1 cellular context compared by ENCODE assay signal in the genomic region with DNA sequence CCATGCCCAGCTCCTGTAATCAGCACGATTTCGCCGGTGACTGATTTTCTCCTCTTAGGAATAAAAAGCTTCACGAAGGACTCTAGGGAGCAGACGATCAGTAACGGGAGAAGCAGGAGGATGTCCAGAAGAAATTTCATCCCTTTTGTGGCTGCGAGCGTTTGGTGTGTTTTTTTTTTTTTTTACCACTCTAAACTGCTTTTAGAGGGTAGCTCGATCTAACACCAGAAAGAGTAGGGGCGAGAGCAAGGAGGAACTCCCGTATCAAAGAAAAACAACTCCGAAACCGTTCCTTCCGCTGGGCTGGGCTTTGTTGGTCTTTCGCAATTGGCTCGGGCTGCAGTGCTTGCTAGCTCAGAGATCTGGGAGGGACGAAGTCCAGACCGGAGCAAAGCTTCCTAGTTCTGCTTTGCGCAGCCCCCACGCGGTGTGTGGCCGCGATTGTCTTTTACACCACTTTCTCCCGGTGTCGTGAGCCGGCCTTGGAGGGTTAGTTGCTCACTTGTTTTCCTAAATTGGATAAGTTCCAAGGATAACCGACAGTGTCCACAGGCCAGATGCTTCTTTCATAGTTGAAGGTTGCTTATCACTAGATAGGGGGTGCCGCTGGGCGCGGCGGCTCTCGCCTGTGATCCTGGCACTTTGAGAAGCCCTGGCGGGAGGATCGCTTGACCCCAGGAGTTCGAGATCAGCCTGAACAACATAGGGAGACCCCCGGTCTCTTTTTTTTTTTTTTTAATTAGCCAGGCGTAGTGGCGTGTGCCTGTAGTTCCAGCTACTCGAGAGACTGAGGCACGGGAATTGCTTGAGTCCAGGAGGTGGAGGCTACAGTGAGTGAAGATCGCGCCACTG.
TF ChIP-seq lines count a peak whose summit lies in the region.

A gene with protein sequence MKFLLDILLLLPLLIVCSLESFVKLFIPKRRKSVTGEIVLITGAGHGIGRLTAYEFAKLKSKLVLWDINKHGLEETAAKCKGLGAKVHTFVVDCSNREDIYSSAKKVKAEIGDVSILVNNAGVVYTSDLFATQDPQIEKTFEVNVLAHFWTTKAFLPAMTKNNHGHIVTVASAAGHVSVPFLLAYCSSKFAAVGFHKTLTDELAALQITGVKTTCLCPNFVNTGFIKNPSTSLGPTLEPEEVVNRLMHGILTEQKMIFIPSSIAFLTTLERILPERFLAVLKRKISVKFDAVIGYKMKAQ (minus strand): TSS at position 258 of the 852 bp plus-strand sequence. CDS start 118 bp downstream, at position 140.

TF ChIP-seq in HepG2, 621 proteins besides CTCF, POLR2A, EP300 and RAD21 (continued from another document and continues in another):
- TF ChIP-seq, protein P1, sequence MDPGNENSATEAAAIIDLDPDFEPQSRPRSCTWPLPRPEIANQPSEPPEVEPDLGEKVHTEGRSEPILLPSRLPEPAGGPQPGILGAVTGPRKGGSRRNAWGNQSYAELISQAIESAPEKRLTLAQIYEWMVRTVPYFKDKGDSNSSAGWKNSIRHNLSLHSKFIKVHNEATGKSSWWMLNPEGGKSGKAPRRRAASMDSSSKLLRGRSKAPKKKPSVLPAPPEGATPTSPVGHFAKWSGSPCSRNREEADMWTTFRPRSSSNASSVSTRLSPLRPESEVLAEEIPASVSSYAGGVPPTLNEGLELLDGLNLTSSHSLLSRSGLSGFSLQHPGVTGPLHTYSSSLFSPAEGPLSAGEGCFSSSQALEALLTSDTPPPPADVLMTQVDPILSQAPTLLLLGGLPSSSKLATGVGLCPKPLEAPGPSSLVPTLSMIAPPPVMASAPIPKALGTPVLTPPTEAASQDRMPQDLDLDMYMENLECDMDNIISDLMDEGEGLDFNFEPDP (CRISPR knock-in tag; conservative IDR thresholded peaks at IDR 0.05): no peak
- TF ChIP-seq POLR2AphosphoS5 (IDR thresholded peaks at IDR 0.05; ENCODE audit: low read depth, low read length): peak; percentile 83
- TF ChIP-seq, protein P2, sequence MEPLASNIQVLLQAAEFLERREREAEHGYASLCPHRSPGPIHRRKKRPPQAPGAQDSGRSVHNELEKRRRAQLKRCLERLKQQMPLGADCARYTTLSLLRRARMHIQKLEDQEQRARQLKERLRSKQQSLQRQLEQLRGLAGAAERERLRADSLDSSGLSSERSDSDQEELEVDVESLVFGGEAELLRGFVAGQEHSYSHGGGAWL (CRISPR knock-in tag; IDR thresholded peaks at IDR 0.05): 0 out of 2 replicates have a peak, but pooled peaks have one; percentile 29
- TF ChIP-seq, protein P3, sequence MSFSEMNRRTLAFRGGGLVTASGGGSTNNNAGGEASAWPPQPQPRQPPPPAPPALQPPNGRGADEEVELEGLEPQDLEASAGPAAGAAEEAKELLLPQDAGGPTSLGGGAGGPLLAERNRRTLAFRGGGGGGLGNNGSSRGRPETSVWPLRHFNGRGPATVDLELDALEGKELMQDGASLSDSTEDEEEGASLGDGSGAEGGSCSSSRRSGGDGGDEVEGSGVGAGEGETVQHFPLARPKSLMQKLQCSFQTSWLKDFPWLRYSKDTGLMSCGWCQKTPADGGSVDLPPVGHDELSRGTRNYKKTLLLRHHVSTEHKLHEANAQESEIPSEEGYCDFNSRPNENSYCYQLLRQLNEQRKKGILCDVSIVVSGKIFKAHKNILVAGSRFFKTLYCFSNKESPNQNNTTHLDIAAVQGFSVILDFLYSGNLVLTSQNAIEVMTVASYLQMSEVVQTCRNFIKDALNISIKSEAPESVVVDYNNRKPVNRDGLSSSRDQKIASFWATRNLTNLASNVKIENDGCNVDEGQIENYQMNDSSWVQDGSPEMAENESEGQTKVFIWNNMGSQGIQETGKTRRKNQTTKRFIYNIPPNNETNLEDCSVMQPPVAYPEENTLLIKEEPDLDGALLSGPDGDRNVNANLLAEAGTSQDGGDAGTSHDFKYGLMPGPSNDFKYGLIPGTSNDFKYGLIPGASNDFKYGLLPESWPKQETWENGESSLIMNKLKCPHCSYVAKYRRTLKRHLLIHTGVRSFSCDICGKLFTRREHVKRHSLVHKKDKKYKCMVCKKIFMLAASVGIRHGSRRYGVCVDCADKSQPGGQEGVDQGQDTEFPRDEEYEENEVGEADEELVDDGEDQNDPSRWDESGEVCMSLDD (CRISPR knock-in tag; IDR thresholded peaks at IDR 0.05; ENCODE audit: borderline replicate concordance): no peak
- TF ChIP-seq, protein P4, sequence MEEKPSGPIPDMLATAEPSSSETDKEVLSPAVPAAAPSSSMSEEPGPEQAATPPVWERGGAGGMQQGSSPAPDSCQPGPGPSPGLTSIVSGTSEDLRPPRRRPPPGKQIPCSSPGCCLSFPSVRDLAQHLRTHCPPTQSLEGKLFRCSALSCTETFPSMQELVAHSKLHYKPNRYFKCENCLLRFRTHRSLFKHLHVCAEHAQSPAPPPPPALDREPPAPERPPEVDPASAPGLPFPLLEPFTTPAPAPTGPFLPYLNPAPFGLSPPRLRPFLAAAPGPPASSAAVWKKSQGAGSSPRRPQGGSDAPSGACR (CRISPR knock-in tag; IDR thresholded peaks at IDR 0.05): peak; percentile 89; the same call in 1 of the 2 replicates
- TF ChIP-seq, protein P5, sequence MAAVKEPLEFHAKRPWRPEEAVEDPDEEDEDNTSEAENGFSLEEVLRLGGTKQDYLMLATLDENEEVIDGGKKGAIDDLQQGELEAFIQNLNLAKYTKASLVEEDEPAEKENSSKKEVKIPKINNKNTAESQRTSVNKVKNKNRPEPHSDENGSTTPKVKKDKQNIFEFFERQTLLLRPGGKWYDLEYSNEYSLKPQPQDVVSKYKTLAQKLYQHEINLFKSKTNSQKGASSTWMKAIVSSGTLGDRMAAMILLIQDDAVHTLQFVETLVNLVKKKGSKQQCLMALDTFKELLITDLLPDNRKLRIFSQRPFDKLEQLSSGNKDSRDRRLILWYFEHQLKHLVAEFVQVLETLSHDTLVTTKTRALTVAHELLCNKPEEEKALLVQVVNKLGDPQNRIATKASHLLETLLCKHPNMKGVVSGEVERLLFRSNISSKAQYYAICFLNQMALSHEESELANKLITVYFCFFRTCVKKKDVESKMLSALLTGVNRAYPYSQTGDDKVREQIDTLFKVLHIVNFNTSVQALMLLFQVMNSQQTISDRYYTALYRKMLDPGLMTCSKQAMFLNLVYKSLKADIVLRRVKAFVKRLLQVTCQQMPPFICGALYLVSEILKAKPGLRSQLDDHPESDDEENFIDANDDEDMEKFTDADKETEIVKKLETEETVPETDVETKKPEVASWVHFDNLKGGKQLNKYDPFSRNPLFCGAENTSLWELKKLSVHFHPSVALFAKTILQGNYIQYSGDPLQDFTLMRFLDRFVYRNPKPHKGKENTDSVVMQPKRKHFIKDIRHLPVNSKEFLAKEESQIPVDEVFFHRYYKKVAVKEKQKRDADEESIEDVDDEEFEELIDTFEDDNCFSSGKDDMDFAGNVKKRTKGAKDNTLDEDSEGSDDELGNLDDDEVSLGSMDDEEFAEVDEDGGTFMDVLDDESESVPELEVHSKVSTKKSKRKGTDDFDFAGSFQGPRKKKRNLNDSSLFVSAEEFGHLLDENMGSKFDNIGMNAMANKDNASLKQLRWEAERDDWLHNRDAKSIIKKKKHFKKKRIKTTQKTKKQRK (IDR thresholded peaks at IDR 0.05; ENCODE audit: low read length): no peak
- TF ChIP-seq, protein P6, sequence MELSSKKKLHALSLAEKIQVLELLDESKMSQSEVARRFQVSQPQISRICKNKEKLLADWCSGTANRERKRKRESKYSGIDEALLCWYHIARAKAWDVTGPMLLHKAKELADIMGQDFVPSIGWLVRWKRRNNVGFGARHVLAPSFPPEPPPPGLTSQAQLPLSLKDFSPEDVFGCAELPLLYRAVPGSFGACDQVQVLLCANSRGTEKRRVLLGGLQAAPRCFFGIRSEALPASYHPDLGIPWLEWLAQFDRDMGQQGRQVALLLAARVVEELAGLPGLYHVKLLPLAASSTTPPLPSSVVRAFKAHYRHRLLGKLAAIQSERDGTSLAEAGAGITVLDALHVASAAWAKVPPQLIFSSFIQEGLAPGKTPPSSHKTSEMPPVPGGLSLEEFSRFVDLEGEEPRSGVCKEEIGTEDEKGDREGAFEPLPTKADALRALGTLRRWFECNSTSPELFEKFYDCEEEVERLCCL (CRISPR knock-in tag; IDR thresholded peaks at IDR 0.05; ENCODE audit: borderline replicate concordance): no peak
- TF ChIP-seq ZNF614 (CRISPR knock-in tag; IDR thresholded peaks at IDR 0.05; ENCODE audit: borderline replicate concordance): peak; percentile 64; the same call in 1 of the 2 replicates
- TF ChIP-seq BRD4 (CRISPR knock-in tag; IDR thresholded peaks at IDR 0.05): peak; percentile 54
- TF ChIP-seq KLF16 (CRISPR knock-in tag; IDR thresholded peaks at IDR 0.05): peak in 1 of 2 experiments; percentile 87; a peak in 2 of 4 replicates
- TF ChIP-seq IRF2 (CRISPR knock-in tag; IDR thresholded peaks at IDR 0.05): peak; percentile 90
- TF ChIP-seq ZNF180 (CRISPR knock-in tag; IDR thresholded peaks at IDR 0.05; ENCODE audit: borderline replicate concordance, low read depth): no peak
- peak; percentile 80 for TF ChIP-seq PHF21A (CRISPR knock-in tag; IDR thresholded peaks at IDR 0.05)
- peak; percentile 65 for TF ChIP-seq GABPB1 (CRISPR knock-in tag; IDR thresholded peaks at IDR 0.05)
- peak; percentile 83; the same call in 1 of the 2 replicates for TF ChIP-seq GFI1 (CRISPR knock-in tag; IDR thresholded peaks at IDR 0.05; ENCODE audit: borderline replicate concordance)
- peak; percentile 72 for TF ChIP-seq HMG20B (CRISPR knock-in tag; conservative IDR thresholded peaks at IDR 0.05)
- TF ChIP-seq DMAP1 (CRISPR knock-in tag; IDR thresholded peaks at IDR 0.05): peak; percentile 86
- peak; percentile 47 for TF ChIP-seq MED8 (CRISPR knock-in tag; IDR thresholded peaks at IDR 0.05; ENCODE audit: insufficient replicate concordance)
- no peak for TF ChIP-seq ZNF263 (CRISPR knock-in tag; IDR thresholded peaks at IDR 0.05)
- TF ChIP-seq SRF (IDR thresholded peaks at IDR 0.05; ENCODE audit: low read depth, low read length): no peak
- TF ChIP-seq ATF7 (IDR thresholded peaks at IDR 0.05): no peak
- peak; percentile 33; the same call in 1 of the 2 replicates for TF ChIP-seq ATF7 (CRISPR knock-in tag; IDR thresholded peaks at IDR 0.05)
- TF ChIP-seq, protein P7, sequence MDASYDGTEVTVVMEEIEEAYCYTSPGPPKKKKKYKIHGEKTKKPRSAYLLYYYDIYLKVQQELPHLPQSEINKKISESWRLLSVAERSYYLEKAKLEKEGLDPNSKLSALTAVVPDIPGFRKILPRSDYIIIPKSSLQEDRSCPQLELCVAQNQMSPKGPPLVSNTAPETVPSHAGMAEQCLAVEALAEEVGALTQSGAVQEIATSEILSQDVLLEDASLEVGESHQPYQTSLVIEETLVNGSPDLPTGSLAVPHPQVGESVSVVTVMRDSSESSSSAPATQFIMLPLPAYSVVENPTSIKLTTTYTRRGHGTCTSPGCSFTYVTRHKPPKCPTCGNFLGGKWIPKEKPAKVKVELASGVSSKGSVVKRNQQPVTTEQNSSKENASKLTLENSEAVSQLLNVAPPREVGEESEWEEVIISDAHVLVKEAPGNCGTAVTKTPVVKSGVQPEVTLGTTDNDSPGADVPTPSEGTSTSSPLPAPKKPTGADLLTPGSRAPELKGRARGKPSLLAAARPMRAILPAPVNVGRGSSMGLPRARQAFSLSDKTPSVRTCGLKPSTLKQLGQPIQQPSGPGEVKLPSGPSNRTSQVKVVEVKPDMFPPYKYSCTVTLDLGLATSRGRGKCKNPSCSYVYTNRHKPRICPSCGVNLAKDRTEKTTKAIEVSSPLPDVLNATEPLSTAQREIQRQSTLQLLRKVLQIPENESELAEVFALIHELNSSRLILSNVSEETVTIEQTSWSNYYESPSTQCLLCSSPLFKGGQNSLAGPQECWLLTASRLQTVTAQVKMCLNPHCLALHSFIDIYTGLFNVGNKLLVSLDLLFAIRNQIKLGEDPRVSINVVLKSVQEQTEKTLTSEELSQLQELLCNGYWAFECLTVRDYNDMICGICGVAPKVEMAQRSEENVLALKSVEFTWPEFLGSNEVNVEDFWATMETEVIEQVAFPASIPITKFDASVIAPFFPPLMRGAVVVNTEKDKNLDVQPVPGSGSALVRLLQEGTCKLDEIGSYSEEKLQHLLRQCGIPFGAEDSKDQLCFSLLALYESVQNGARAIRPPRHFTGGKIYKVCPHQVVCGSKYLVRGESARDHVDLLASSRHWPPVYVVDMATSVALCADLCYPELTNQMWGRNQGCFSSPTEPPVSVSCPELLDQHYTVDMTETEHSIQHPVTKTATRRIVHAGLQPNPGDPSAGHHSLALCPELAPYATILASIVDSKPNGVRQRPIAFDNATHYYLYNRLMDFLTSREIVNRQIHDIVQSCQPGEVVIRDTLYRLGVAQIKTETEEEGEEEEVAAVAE (CRISPR knock-in tag; IDR thresholded peaks at IDR 0.05; ENCODE audit: borderline replicate concordance): peak; percentile 77; the same call in 1 of the 2 replicates
- TF ChIP-seq SP5 (CRISPR knock-in tag; IDR thresholded peaks at IDR 0.05; ENCODE audit: borderline replicate concordance, low read depth): peak; percentile 53; the same call in 1 of the 2 replicates
- peak; percentile 64; the same call in 1 of the 2 replicates for TF ChIP-seq ZNF274 (CRISPR knock-in tag; IDR thresholded peaks at IDR 0.05)
- TF ChIP-seq ZKSCAN1 (IDR thresholded peaks at IDR 0.05; ENCODE audit: low read length): no peak
- TF ChIP-seq, protein P8, sequence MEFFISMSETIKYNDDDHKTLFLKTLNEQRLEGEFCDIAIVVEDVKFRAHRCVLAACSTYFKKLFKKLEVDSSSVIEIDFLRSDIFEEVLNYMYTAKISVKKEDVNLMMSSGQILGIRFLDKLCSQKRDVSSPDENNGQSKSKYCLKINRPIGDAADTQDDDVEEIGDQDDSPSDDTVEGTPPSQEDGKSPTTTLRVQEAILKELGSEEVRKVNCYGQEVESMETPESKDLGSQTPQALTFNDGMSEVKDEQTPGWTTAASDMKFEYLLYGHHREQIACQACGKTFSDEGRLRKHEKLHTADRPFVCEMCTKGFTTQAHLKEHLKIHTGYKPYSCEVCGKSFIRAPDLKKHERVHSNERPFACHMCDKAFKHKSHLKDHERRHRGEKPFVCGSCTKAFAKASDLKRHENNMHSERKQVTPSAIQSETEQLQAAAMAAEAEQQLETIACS (CRISPR knock-in tag; IDR thresholded peaks at IDR 0.05): no peak
- peak; percentile 93 for TF ChIP-seq MED1 (CRISPR knock-in tag; IDR thresholded peaks at IDR 0.05)
- no peak for TF ChIP-seq ZNF101 (CRISPR knock-in tag; IDR thresholded peaks at IDR 0.05; ENCODE audit: borderline replicate concordance, low read depth)
- no peak for TF ChIP-seq CHCHD3 (CRISPR knock-in tag; IDR thresholded peaks at IDR 0.05)
- TF ChIP-seq ZFP41 (CRISPR knock-in tag; IDR thresholded peaks at IDR 0.05; ENCODE audit: borderline replicate concordance): no peak
- TF ChIP-seq SKI (IDR thresholded peaks at IDR 0.05; ENCODE audit: partially characterized antibody): peak; percentile 57
- TF ChIP-seq TAF1 (CRISPR knock-in tag; IDR thresholded peaks at IDR 0.05): peak; percentile 78
- no peak for TF ChIP-seq ZNF562 (CRISPR knock-in tag; IDR thresholded peaks at IDR 0.05; ENCODE audit: borderline replicate concordance)
- TF ChIP-seq, protein P9, sequence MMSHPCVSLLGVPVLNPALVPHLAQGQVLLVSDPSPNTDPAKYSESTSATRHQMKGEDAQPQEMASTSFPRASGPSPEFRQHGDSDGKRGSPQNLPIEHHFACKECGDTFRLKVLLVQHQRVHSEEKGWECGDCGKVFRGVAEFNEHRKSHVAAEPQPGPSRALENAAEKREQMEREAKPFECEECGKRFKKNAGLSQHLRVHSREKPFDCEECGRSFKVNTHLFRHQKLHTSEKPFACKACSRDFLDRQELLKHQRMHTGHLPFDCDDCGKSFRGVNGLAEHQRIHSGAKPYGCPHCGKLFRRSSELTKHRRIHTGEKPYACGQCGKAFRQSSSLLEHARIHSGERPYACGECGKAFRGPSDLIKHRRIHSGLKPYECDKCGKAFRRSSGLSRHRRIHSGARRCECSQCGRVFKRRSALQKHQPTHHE (CRISPR knock-in tag; IDR thresholded peaks at IDR 0.05; ENCODE audit: borderline replicate concordance): no peak
- TF ChIP-seq GATAD1 (CRISPR knock-in tag; IDR thresholded peaks at IDR 0.05): peak; percentile 73
- no peak for TF ChIP-seq ZNF776 (CRISPR knock-in tag; IDR thresholded peaks at IDR 0.05)
- TF ChIP-seq SIN3A (IDR thresholded peaks at IDR 0.05; ENCODE audit: borderline replicate concordance, low read depth, low read length): peak; percentile 94
- TF ChIP-seq ZNF205 (CRISPR knock-in tag; IDR thresholded peaks at IDR 0.05): peak; percentile 41; the same call in 1 of the 2 replicates
